28 cellular contexts compared by ENCODE assay signal in the genomic region with DNA sequence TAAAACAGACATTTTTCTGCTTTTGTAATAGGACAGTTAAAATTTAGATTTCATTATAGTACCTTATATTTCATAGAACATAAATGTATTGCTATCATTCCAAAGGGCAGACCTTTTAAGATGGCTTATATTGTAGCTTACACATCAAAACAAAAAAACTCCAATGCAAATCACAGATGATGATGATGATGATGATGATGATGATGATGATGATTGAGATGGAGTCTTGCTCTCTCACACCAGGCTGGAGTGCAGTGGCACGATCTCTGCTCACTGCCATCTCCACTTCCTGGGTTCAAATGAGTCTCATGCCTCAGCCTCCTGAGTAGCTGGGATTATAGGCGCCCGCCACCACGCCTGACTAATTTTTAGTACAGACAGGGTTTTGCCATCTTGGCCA.
DNase-seq lines count a peak whose midpoint lies in the region; ATAC-seq, FAIRE-seq and TF ChIP-seq lines count a peak whose summit lies in the region.
"Had no signal": no experiment of that assay in that cellular context is flagged by ENCODE, and none has a peak within 500 bp of the region (broad histone marks: within the 10 kb centered on the region; RNA-seq: fewer than 3 reads in every experiment).

No MANE protein-coding gene starts in this region.

- intact Hi-C loops in HepG2 (cut with micrococcal nuclease; ENCODE audit: unreplicated experiment) (no loop called here), right lobe of liver (cut with DNase I) (no loop called here), IMR-90 (cut with micrococcal nuclease) (no loop called here), thyroid gland (cut with DNase I) (no loop called here), gastrocnemius medialis (cut with DNase I; ENCODE audit: low total_unique reads) (no loop called here), transverse colon (cut with DNase I; ENCODE audit: low total_unique reads) (no loop called here)

- no peak overlapping the region for H3K18ac ChIP-seq in IMR-90 (ENCODE audit: low read depth, low read length)

- no peaks in the 10 kb centered on the region for H3K9me3 Mint-ChIP-seq in osteocyte (ENCODE audit: unreplicated experiment)
- H3K9me3 Mint-ChIP-seq: CD4-positive, CD25-positive, alpha-beta regulatory T cell had no signal

- H2BK15ac ChIP-seq in IMR-90 (ENCODE audit: low read depth, low read length), result no peak overlapping the region

- CTCF ChIA-PET in HepG2 (lab: Yijun Ruan, JAX; ENCODE audit: low intra/inter-chr PET ratio, low total read pairs) (no interaction called here), IMR-90 (lab: Yijun Ruan, JAX) (interaction anchor here (0.5 kb wide), 1 partner anchor 864 kb away, joined by 3 read pairs; no protein-coding TSS in a partner anchor)

- H2BK5ac ChIP-seq in IMR-90 (ENCODE audit: low read depth, low read length, poor library complexity, severe bottlenecking), result peak overlapping the region; percentile 79

- H3K23ac ChIP-seq in IMR-90 (ENCODE audit: low read depth, low read length), result no peak overlapping the region

- TF ChIP-seq RAD21 in HepG2 (CRISPR knock-in tag; IDR thresholded peaks at IDR 0.05), result no peak
- TF ChIP-seq RAD21 in IMR-90 (IDR thresholded peaks at IDR 0.05; ENCODE audit: low read length), result no peak

- H3K9ac ChIP-seq in HepG2 (ENCODE audit: insufficient read depth, low read depth, low read length) (no peak overlapping the region), IMR-90 (ENCODE audit: low read depth, low read length) (no peak overlapping the region)

- 100% methylated on average over 4 of the region's 4 CpGs for WGBS in HepG2 (ENCODE audit: low lambda C conversion rate)
- WGBS in right lobe of liver (ENCODE audit: insufficient coverage, low coverage, low lambda C conversion rate, missing lambda C conversion rate), result 92% methylated on average over 2 of the region's 4 CpGs
- 100% methylated on average over 3 of the region's 4 CpGs; no CpG with 5 or more reads in 1 of the 2 experiments for WGBS in IMR-90 (ENCODE audit: extremely low coverage in 2 of 2, insufficient read length in 1 of 2), 2 experiments
- 97 to 98% methylated on average over 4 of the region's 4 CpGs for WGBS in thyroid gland, 2 donors
- WGBS in transverse colon (ENCODE audit: low coverage in 1 of 2), 2 donors, result 91% methylated on average over 4 of the region's 4 CpGs; no CpG with 5 or more reads in 1 of the 2 donors

- H3K27ac ChIP-seq in HepG2 (ENCODE audit: extremely low read length, insufficient read depth, low read length), result no peak overlapping the region
- no peak overlapping the region for H3K27ac ChIP-seq in right lobe of liver
- peak overlapping the region; percentile 28; the same call in 1 of the 2 replicates for H3K27ac ChIP-seq in IMR-90 (ENCODE audit: insufficient read depth, low read length)
- H3K27ac ChIP-seq in thyroid gland, result peak overlapping the region; percentile 48 to 85 (median 77)
- no peak overlapping the region for H3K27ac ChIP-seq in gastrocnemius medialis
- peak overlapping the region in 2 of 4 donors; percentile 8 to 54 for H3K27ac ChIP-seq in transverse colon
- H3K27ac ChIP-seq: 22Rv1, A549 had no signal

- H3K4me1 ChIP-seq in HepG2 (ENCODE audit: insufficient read depth, low read length) (no peaks in the 10 kb centered on the region), right lobe of liver (no peaks in the 10 kb centered on the region), IMR-90 (ENCODE audit: control insufficient read depth, insufficient read depth, low read length) (peaks cover 21% of the 10 kb centered on the region), thyroid gland (peaks cover 33 to 40% of the 10 kb centered on the region in 2 donors), gastrocnemius medialis (peaks cover 10 to 13% of the 10 kb centered on the region in 2 donors), transverse colon (peaks cover 0 to 10% (median 3%) of the 10 kb centered on the region in 4 donors)
- H3K4me1 ChIP-seq: A549 had no signal

- H3K14ac ChIP-seq in IMR-90 (replicated peaks; ENCODE audit: low read depth, low read length), result 0 out of 2 replicates have a peak overlapping the region, but pooled peaks have one; percentile 34

- TF ChIP-seq CTCF in HepG2 (CRISPR knock-in tag; IDR thresholded peaks at IDR 0.05), result no peak
- TF ChIP-seq CTCF in right lobe of liver (IDR thresholded peaks at IDR 0.05), result no peak
- no peak for TF ChIP-seq CTCF in IMR-90 (conservative IDR thresholded peaks at IDR 0.05; ENCODE audit: low read depth, low read length)
- TF ChIP-seq CTCF in osteocyte (IDR thresholded peaks at IDR 0.05), result no peak
- TF ChIP-seq CTCF in thyroid gland (IDR thresholded peaks at IDR 0.05), result no peak
- no peak for TF ChIP-seq CTCF in gastrocnemius medialis (IDR thresholded peaks at IDR 0.05 in 4 of 5, conservative IDR thresholded peaks at IDR 0.05 in 1 of 5)
- TF ChIP-seq CTCF in transverse colon (IDR thresholded peaks at IDR 0.05), result no peak

- no peak overlapping the region for H2AK9ac ChIP-seq in IMR-90 (replicated peaks; ENCODE audit: low read depth, low read length, poor library complexity)

- peaks cover 59% of the 10 kb centered on the region for H3K4me1 Mint-ChIP-seq in osteocyte (ENCODE audit: unreplicated experiment)
- H3K4me1 Mint-ChIP-seq: B cell; CD14-positive monocyte; CD4-positive, alpha-beta memory T cell; CD4-positive, CD25-positive, alpha-beta regulatory T cell; CD8-positive, alpha-beta memory T cell had no signal

- H3K36me3 ChIP-seq in HepG2 (replicated peaks in 1 of 2; ENCODE audit: control insufficient read depth in 1 of 2, insufficient read depth in 2 of 2, low read length in 2 of 2), result peaks cover 16 to 60% of the 10 kb centered on the region in 2 experiments
- peaks cover 0 to 8% (median under 1%) of the 10 kb centered on the region in 4 donors for H3K36me3 ChIP-seq in right lobe of liver
- peaks cover 10% of the 10 kb centered on the region for H3K36me3 ChIP-seq in IMR-90 (ENCODE audit: control insufficient read depth, insufficient read depth, low read length)
- no peaks in the 10 kb centered on the region for H3K36me3 ChIP-seq in thyroid gland
- H3K36me3 ChIP-seq in gastrocnemius medialis, result no peaks in the 10 kb centered on the region
- H3K36me3 ChIP-seq in transverse colon, result no peaks in the 10 kb centered on the region

- ATAC-seq in HepG2, result no peak
- ATAC-seq in right lobe of liver, result no peak
- no peak for ATAC-seq in IMR-90 (ENCODE audit: low read depth)
- ATAC-seq in gastrocnemius medialis, result no peak
- no peak for ATAC-seq in HG03095 (IDR thresholded peaks at IDR 0.05; ENCODE audit: unreplicated experiment)
- ATAC-seq: A549, GM12878 had no signal

- H3K4me2 ChIP-seq in HepG2 (ENCODE audit: low read depth, low read length), result no peak overlapping the region
- no peak overlapping the region for H3K4me2 ChIP-seq in IMR-90 (ENCODE audit: low read depth, low read length)
- H3K4me2 ChIP-seq: A549 had no signal

- no peak overlapping the region for H2BK20ac ChIP-seq in IMR-90 (ENCODE audit: low read depth, low read length)

- in situ Hi-C loops in HepG2 (cut with HindIII; ENCODE audit: extremely low pct_ligation_motif_present, low pct_unique_long_range_greater_than_20kb), result no loop called here
- in situ Hi-C loops in IMR-90 (cut with MboI; ENCODE audit: low sequenced_read_pairs), result no loop called here
- in situ Hi-C loops in gastrocnemius medialis (cut with MboI; ENCODE audit: low sequenced_read_pairs in 4 of 4), result no loop called here
- in situ Hi-C loops in transverse colon (cut with MboI; ENCODE audit: low pct_ligation_motif_present in 1 of 4, low pct_unique_long_range_greater_than_20kb in 1 of 4, low sequenced_read_pairs in 3 of 4), result no loop called here

- no peak overlapping the region for H4K5ac ChIP-seq in IMR-90 (ENCODE audit: low read depth, low read length)

- H3K27me3 ChIP-seq in HepG2 (ENCODE audit: control insufficient read depth in 1 of 2, insufficient read depth in 2 of 2, low read length in 2 of 2) (no peaks in the 10 kb centered on the region), right lobe of liver (no peaks in the 10 kb centered on the region), IMR-90 (ENCODE audit: control insufficient read depth, insufficient read depth, low read length) (no peaks in the 10 kb centered on the region), thyroid gland (no peaks in the 10 kb centered on the region), gastrocnemius medialis (no peaks in the 10 kb centered on the region), transverse colon (no peaks in the 10 kb centered on the region)

- H2BK120ac ChIP-seq in IMR-90 (ENCODE audit: low read depth, low read length), result no peak overlapping the region

- BruUV-seq in HepG2 (replicated peaks; lab: Mats Ljungman, UMichigan) (no TSS peak), IMR-90 (replicated peaks; lab: Mats Ljungman, UMichigan) (no TSS peak)

- H3K4me3 Mint-ChIP-seq in osteocyte (ENCODE audit: unreplicated experiment), result no peak overlapping the region
- H3K4me3 Mint-ChIP-seq: B cell; CD14-positive monocyte; CD4-positive, alpha-beta memory T cell; CD4-positive, CD25-positive, alpha-beta regulatory T cell; CD8-positive, alpha-beta memory T cell had no signal

- no peak for FAIRE-seq in HepG2 (lab: Jason Lieb, UNC)
- FAIRE-seq: A549, GM12878, GM12892, GM19239 had no signal

- H4K20me1 ChIP-seq in HepG2 (ENCODE audit: insufficient read depth, low read length) (peaks cover 61% of the 10 kb centered on the region), IMR-90 (ENCODE audit: insufficient read depth, low read length) (peaks cover 8% of the 10 kb centered on the region)

- peaks cover 33% of the 10 kb centered on the region for H3K9me1 ChIP-seq in IMR-90 (ENCODE audit: insufficient read depth, low read length)

- peaks cover 35 to 80% of the 10 kb centered on the region in 2 experiments for H3K79me1 ChIP-seq in IMR-90 (ENCODE audit: low read depth in 1 of 2, low read length in 2 of 2)

- no peaks in the 10 kb centered on the region for H3K27me3 Mint-ChIP-seq in osteocyte (ENCODE audit: unreplicated experiment)

- no peak overlapping the region for H3K4me3 ChIP-seq in HepG2 (replicated peaks in 1 of 3; ENCODE audit: insufficient read depth in 1 of 3, low read depth in 2 of 3, low read length in 3 of 3)
- H3K4me3 ChIP-seq in right lobe of liver, result no peak overlapping the region
- no peak overlapping the region for H3K4me3 ChIP-seq in IMR-90 (ENCODE audit: insufficient read depth, low read depth, low read length)
- no peak overlapping the region for H3K4me3 ChIP-seq in thyroid gland (replicated peaks in 1 of 3)
- no peak overlapping the region for H3K4me3 ChIP-seq in gastrocnemius medialis
- H3K4me3 ChIP-seq in transverse colon, result no peak overlapping the region
- H3K4me3 ChIP-seq: A549, GM12878 had no signal

- TF ChIP-seq EP300 in HepG2 (IDR thresholded peaks at IDR 0.05; ENCODE audit: low read depth in 2 of 2, low read length in 2 of 2) (no peak), HepG2 (CRISPR knock-in tag; IDR thresholded peaks at IDR 0.05; ENCODE audit: borderline replicate concordance) (no peak), transverse colon (IDR thresholded peaks at IDR 0.05; ENCODE audit: low read depth) (no peak)

- H4K91ac ChIP-seq in IMR-90 (ENCODE audit: insufficient read depth, low read depth, low read length), result no peak overlapping the region

- H3K79me2 ChIP-seq in HepG2 (ENCODE audit: insufficient read depth, low read length), result peaks cover 23% of the 10 kb centered on the region

- H2AFZ ChIP-seq in HepG2 (ENCODE audit: low read length), result no peak overlapping the region
- H2AFZ ChIP-seq in IMR-90 (replicated peaks; ENCODE audit: low read length, poor library complexity), result no peak overlapping the region

- peak overlapping the region; percentile 43; the same call in 1 of the 2 replicates for H2AK5ac ChIP-seq in IMR-90 (ENCODE audit: low read depth, low read length)

- DNase-seq in HepG2 (ENCODE audit: low spot score) (no peak), right lobe of liver (no peak), IMR-90 (no peak), osteocyte (ENCODE audit: extremely low spot score, unreplicated experiment) (peak; percentile 51), thyroid gland (no peak), gastrocnemius medialis (no peak), transverse colon (no peak)
- DNase-seq: AML-193; C1 segment of cervical spinal cord; CD4-positive, alpha-beta memory T cell; CD4-positive, CD25-positive, alpha-beta regulatory T cell; CD8-positive, alpha-beta memory T cell; COR-L47; DMS 273 treated with DMSO at 0.1 percent for 48 hours; DMS153; DMS53; DMS79; DND-41; EL; GDM1 had no signal

- POLR2A ChIA-PET in HepG2 (lab: Yijun Ruan, JAX), result no interaction called here
- POLR2A ChIA-PET in IMR-90 (lab: Charles Lee; ENCODE audit: unreplicated experiment), result no interaction called here

- TF ChIP-seq POLR2A in HepG2 (IDR thresholded peaks at IDR 0.05; ENCODE audit: insufficient read depth in 1 of 2, low read depth in 2 of 2, low read length in 2 of 2) (no peak), right lobe of liver (IDR thresholded peaks at IDR 0.05) (no peak), IMR-90 (IDR thresholded peaks at IDR 0.05; ENCODE audit: low read depth, low read length) (no peak), thyroid gland (IDR thresholded peaks at IDR 0.05) (no peak), gastrocnemius medialis (IDR thresholded peaks at IDR 0.05) (no peak), transverse colon (IDR thresholded peaks at IDR 0.05) (no peak)

- H3K56ac ChIP-seq in IMR-90 (ENCODE audit: extremely low read depth, insufficient read depth, low read length), result no peak overlapping the region

- H3K36me3 Mint-ChIP-seq in osteocyte (ENCODE audit: unreplicated experiment), result peaks cover 35% of the 10 kb centered on the region
- H3K36me3 Mint-ChIP-seq: CD14-positive monocyte; CD4-positive, alpha-beta memory T cell; CD4-positive, CD25-positive, alpha-beta regulatory T cell; CD8-positive, alpha-beta memory T cell had no signal

- H4K8ac ChIP-seq in IMR-90 (ENCODE audit: low read depth in 2 of 2, low read length in 2 of 2), result no peak overlapping the region

- H3K4ac ChIP-seq in IMR-90 (ENCODE audit: low read depth, low read length), result 0 out of 2 replicates have a peak overlapping the region, but pooled peaks have one; percentile 55

- dilution Hi-C loops in IMR-90 (cut with HindIII; ENCODE audit: low sequenced_read_pairs, unreplicated experiment), result no loop called here

- H3K9me3 ChIP-seq in HepG2 (ENCODE audit: low read length) (no peaks in the 10 kb centered on the region), right lobe of liver (no peaks in the 10 kb centered on the region), IMR-90 (ENCODE audit: control insufficient read depth, insufficient read depth, low read length) (no peaks in the 10 kb centered on the region), thyroid gland (no peaks in the 10 kb centered on the region), gastrocnemius medialis (no peaks in the 10 kb centered on the region), transverse colon (no peaks in the 10 kb centered on the region)
- H3K9me3 ChIP-seq: A549 had no signal

- H3K27ac Mint-ChIP-seq in osteocyte (ENCODE audit: unreplicated experiment), result no peak overlapping the region
- H3K27ac Mint-ChIP-seq: B cell; CD14-positive monocyte; CD4-positive, alpha-beta memory T cell; CD4-positive, CD25-positive, alpha-beta regulatory T cell; CD8-positive, alpha-beta memory T cell had no signal

Comparison
In these comparisons a context has a peak if more than half of its experiments do, and no peak if none do; other contexts are left out.
1. H3K27ac ChIP-seq: peak in IMR-90 (single experiment) and thyroid gland (3 of 3); none in HepG2 (single experiment), right lobe of liver (0 of 3) and gastrocnemius medialis (0 of 4).